Comparison of ENCODE assay signal across 28 cellular contexts in the genomic region with DNA sequence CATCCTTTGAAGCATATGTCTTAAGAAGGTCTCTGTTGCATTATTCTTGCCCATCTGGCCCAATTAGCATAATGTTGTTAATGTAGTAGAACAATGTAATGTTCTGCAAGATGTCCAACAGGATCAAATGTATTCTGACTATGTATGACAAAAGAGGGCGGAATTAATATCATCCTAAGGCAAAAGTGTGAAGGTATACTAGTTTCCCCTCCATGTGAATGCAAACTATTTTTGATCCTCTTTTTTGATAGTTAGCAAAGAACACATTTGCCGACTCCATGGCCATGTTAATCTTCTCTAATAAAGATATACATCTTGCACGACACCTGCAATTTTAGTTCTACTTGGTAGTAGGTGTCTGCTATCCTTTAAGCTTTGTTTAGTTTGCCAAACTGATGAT.
A peak's percentile ranks its signal among the peaks of the same experiment; 100 is the strongest.
DNase-seq lines count a peak whose midpoint lies in the region; TF ChIP-seq lines count a peak whose summit lies in the region.
"Had no signal": no experiment of that assay in that cellular context is flagged by ENCODE, and none has a peak within 500 bp of the region (broad histone marks: within the 10 kb centered on the region; RNA-seq: fewer than 3 reads in every experiment).

No MANE protein-coding gene starts in this region.

- no peak overlapping the region for H3K4me3 ChIP-seq in HEK293 (ENCODE audit: low read depth, low read length)
- H3K4me3 ChIP-seq: A549; BLaER1; BLaER1 treated with 17β-estradiol and CSF1 and Interleukin-3, amounts not matched to agents 10 nM and 100 nM had no signal

- H3K9me3 ChIP-seq in HEK293 (ENCODE audit: control insufficient read depth, insufficient read depth, low read depth, low read length), result no peaks in the 10 kb centered on the region
- H3K9me3 ChIP-seq: A549, BE2C, BLaER1, Caco-2 had no signal

- CTCF ChIA-PET in HEK293 (lab: Yijun Ruan, JAX), result no interaction called here

- POLR2A ChIA-PET in HEK293 (lab: Yijun Ruan, JAX), result no interaction called here

- H3K4me1 ChIP-seq in HEK293 (ENCODE audit: control insufficient read depth, insufficient read depth, low read length), result no peaks in the 10 kb centered on the region
- H3K4me1 ChIP-seq: A549; BE2C; BLaER1 treated with 17β-estradiol and CSF1 and Interleukin-3, amounts not matched to agents 10 nM and 100 nM; Caco-2 had no signal

- DNase-seq in DMS 273 (lab: John Stamatoyannopoulos, UW; ENCODE audit: unreplicated experiment), result peak; percentile 14
- no peak for DNase-seq in DMS 273 treated with DMSO at 0.1 percent for 48 hours (lab: John Stamatoyannopoulos, UW)
- DNase-seq in GF-D8 (lab: John Stamatoyannopoulos, UW), result no peak
- DNase-seq: 8988T; ACHN; AML-193; BE2C; C1 segment of cervical spinal cord; Caco-2; Calu3; CD4-positive, alpha-beta memory T cell; CD4-positive, alpha-beta T cell; CD4-positive, CD25-positive, alpha-beta regulatory T cell; CD8-positive, alpha-beta memory T cell; CD8-positive, alpha-beta T cell; COR-L47; DMS153; DMS53; DMS79; DMS79 treated with DMSO at 0.1 percent for 48 hours; DND-41; EL had no signal

- no peaks in the 10 kb centered on the region for H3K36me3 ChIP-seq in HEK293 (ENCODE audit: control insufficient read depth in 2 of 2, insufficient read depth in 1 of 2, low read length in 2 of 2)
- H3K36me3 ChIP-seq: BE2C; BLaER1; BLaER1 treated with 17β-estradiol and CSF1 and Interleukin-3, amounts not matched to agents 10 nM and 100 nM had no signal

- H3K27ac ChIP-seq in HEK293 (ENCODE audit: extremely low read depth, low read depth, low read length), result no peak overlapping the region
- H3K27ac ChIP-seq: 22Rv1; A549; BLaER1; BLaER1 treated with 17β-estradiol and CSF1 and Interleukin-3, amounts not matched to agents 10 nM and 100 nM; C4-2B had no signal

- no peak for TF ChIP-seq CTCF in HEK293 (tag by site-specific recombination; IDR thresholded peaks at IDR 0.05)

TF ChIP-seq in HEK293, 187 proteins besides CTCF, POLR2A, EP300 and RAD21:
- TF ChIP-seq ZNF157 (tag by site-specific recombination; IDR thresholded peaks at IDR 0.05), result peak; percentile 91
- TF ChIP-seq ZNF544 (tag by site-specific recombination; IDR thresholded peaks at IDR 0.05), result no peak
- no peak for TF ChIP-seq ZSCAN23 (tag by site-specific recombination; IDR thresholded peaks at IDR 0.05)
